In the genomic region with DNA sequence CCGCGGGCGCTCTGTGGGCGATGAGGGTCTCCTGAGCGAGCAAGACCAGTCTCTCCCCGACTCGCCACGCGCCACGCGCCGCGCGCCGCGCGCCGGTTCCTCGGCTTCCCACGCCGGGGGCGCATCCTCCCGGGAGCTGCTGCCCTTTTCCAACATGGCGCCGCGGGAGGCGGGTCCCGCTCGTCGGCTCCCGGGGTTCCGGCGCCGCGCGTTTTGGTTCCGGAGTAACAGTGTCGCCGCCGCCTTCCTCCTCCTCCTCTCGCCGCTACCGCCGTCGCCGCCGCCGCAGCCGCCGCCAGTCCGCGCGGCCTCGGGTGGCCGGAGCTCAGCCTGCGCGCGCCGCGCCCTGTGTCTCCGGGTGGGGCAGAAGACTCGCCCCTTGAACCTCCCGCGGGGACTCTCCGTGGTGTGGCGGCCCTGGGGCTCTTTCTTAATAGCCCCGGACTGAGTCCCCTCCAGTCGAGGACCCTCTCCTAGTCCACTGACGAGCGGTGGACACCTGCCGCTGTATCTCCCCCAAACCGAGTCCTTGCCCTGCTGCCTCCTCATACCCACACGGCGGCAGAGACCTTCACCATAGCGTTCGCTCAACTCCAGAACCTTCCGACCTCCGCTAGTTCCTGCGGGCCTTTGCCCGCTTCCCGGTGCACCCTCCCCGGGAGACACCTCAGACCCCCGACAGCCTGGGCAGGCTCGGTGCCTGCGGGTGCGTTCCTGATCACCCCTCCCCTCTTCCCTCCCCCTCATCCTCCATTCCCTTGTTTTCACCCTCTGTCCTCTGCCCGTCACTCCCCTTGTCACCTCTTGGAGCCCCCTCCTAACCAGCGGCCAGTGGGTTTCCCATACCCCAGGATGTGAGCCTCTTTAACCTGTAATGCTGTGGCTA, we compare ENCODE assay signal across 8 cellular contexts. TPM values are rescaled to one million over a fixed set of nuclear protein-coding genes. Genes with fewer than 3 reads are reported as not detected.
DNase-seq lines count a peak whose midpoint lies in the region; TF ChIP-seq lines count a peak whose summit lies in the region.

Gene MAP2K5, plus strand, starts transcription at position 242 of the 886 bp plus-strand sequence. Its CDS starts 633 bp downstream, at position 875.

- no peaks in the 10 kb centered on the region for H3K27me3 Mint-ChIP-seq in CD8-positive, alpha-beta memory T cell
- peaks cover 4% of the 10 kb centered on the region for H3K27me3 Mint-ChIP-seq in T-helper 2 cell treated with Interferon-gamma antibody and Interleukin-4, amounts not matched to agents 5 μg/mL and 100 μg/mL, for 36 hours (ENCODE audit: low read depth)

- peaks cover 26% of the 10 kb centered on the region for H3K4me1 ChIP-seq in CD8-positive, alpha-beta memory T cell (ENCODE audit: insufficient read depth, low read length)
- H3K4me1 ChIP-seq in GM23248 (ENCODE audit: insufficient read depth) (peaks cover 10% of the 10 kb centered on the region), hepatocyte (ENCODE audit: insufficient read depth) (peaks cover under 1% of the 10 kb centered on the region), uterus (peaks cover 0 to 8% of the 10 kb centered on the region in 2 donors)

- H3K4me3 Mint-ChIP-seq in CD8-positive, alpha-beta memory T cell: peak within 1 kb of the TSS; percentile 92 to 99 (median 97)
- peak within 1 kb of the TSS; percentile 97 for H3K4me3 Mint-ChIP-seq in T-helper 2 cell treated with Interferon-gamma antibody and Interleukin-4, amounts not matched to agents 5 μg/mL and 100 μg/mL, for 36 hours

- peak within 1 kb of the TSS; percentile 83 for H3K9ac ChIP-seq in GM23248

- peaks cover 16% of the 10 kb centered on the region for H3K79me2 ChIP-seq in GM23248 (ENCODE audit: insufficient read depth)
- peaks cover 21% of the 10 kb centered on the region for H3K79me2 ChIP-seq in hepatocyte

- H3K4me3 ChIP-seq in CD8-positive, alpha-beta memory T cell (ENCODE audit: low read length): peak within 1 kb of the TSS; percentile 79
- H3K4me3 ChIP-seq in GM23248 (peak within 1 kb of the TSS; percentile 85), hepatocyte (peak within 1 kb of the TSS; percentile 59), uterus (peak within 1 kb of the TSS; percentile 80 to 82)

- H3F3A ChIP-seq in GM23248 (ENCODE audit: insufficient read depth): peaks cover 6% of the 10 kb centered on the region

- no peaks in the 10 kb centered on the region for H3K9me2 ChIP-seq in GM23248 (ENCODE audit: insufficient read depth)
- H3K9me2 ChIP-seq in hepatocyte (replicated peaks; ENCODE audit: insufficient read depth): no peaks in the 10 kb centered on the region

- peaks cover 0 to 33% (median 7%) of the 10 kb centered on the region in 3 donors for H3K36me3 Mint-ChIP-seq in CD8-positive, alpha-beta memory T cell
- H3K36me3 Mint-ChIP-seq in T-helper 2 cell treated with Interferon-gamma antibody and Interleukin-4, amounts not matched to agents 5 μg/mL and 100 μg/mL, for 36 hours (ENCODE audit: low read depth): peaks cover 30% of the 10 kb centered on the region

- peak; percentile 33 to 68 for TF ChIP-seq POLR2A in uterus (IDR thresholded peaks at IDR 0.05)

- peak within 1 kb of the TSS; percentile 96 to 99 (median 98) for H3K27ac Mint-ChIP-seq in CD8-positive, alpha-beta memory T cell
- H3K27ac Mint-ChIP-seq in T-helper 2 cell treated with Interferon-gamma antibody and Interleukin-4, amounts not matched to agents 5 μg/mL and 100 μg/mL, for 36 hours: peak within 1 kb of the TSS; percentile 94

- in situ Hi-C loops in GM23248 (cut with MboI): no loop called here

- POLR2A ChIA-PET in CD8-positive, alpha-beta memory T cell (lab: Charles Lee): interaction anchor here (0.8 to 1.8 kb wide), 6 partner anchors 15 to 735 kb away, joined by 3 to 33 read pairs (median 4); partner anchors contain the start of genes C15orf61 and FEM1B

- H3K4me2 ChIP-seq in GM23248 (ENCODE audit: unreplicated experiment) (peak within 1 kb of the TSS; percentile 96), hepatocyte (peak within 1 kb of the TSS; percentile 96)

- WGBS in GM23248 (ENCODE audit: low coverage in 1 of 2, low lambda C conversion rate in 2 of 2, missing lambda C conversion rate in 2 of 2), 2 experiments: 1 to 2% methylated on average over 46 to 60 of the region's 88 CpGs
- WGBS in hepatocyte (ENCODE audit: low lambda C conversion rate, missing lambda C conversion rate): 2% methylated on average over 69 of the region's 88 CpGs

- CTCF ChIA-PET in CD8-positive, alpha-beta memory T cell (lab: Charles Lee): interaction anchor here (1.0 to 1.3 kb wide), 3 partner anchors 17 to 293 kb away, joined by 4 read pairs; no protein-coding TSS in a partner anchor

- H2AFZ ChIP-seq in GM23248: peak within 1 kb of the TSS; percentile 94
- H2AFZ ChIP-seq in hepatocyte: peak within 1 kb of the TSS; percentile 93

- H3K36me3 ChIP-seq in CD8-positive, alpha-beta memory T cell (ENCODE audit: insufficient read depth, low read length): peaks cover 7% of the 10 kb centered on the region
- no peaks in the 10 kb centered on the region for H3K36me3 ChIP-seq in GM23248 (ENCODE audit: low read depth)
- no peaks in the 10 kb centered on the region for H3K36me3 ChIP-seq in hepatocyte (replicated peaks; ENCODE audit: insufficient read depth, low read depth)
- no peaks in the 10 kb centered on the region for H3K36me3 ChIP-seq in uterus

- TF ChIP-seq CTCF in hepatocyte (IDR thresholded peaks at IDR 0.05; ENCODE audit: poor library complexity): no peak
- TF ChIP-seq CTCF in uterus (IDR thresholded peaks at IDR 0.05): no peak

- peak; percentile 77 to 86 (median 78) for DNase-seq in CD8-positive, alpha-beta memory T cell
- peak; percentile 85 for DNase-seq in GM23248
- peak; percentile 87 for DNase-seq in NCI-H1105 (lab: John Stamatoyannopoulos, UW)
- peak; percentile 83 for DNase-seq in T-helper 2 cell treated with Interferon-gamma antibody and Interleukin-4, amounts not matched to agents 5 μg/mL and 100 μg/mL, for 36 hours (ENCODE audit: low spot score)
- peak in 57 of 58 donors; percentile 43 to 90 (median 79) for DNase-seq in anterior cingulate cortex (lab: John Stamatoyannopoulos, UW)
- DNase-seq in hepatocyte (ENCODE audit: low spot score): peak; percentile 89
- peak; percentile 25 for DNase-seq in renal cortical epithelial cell (ENCODE audit: low read depth)
- DNase-seq in uterus: peak; percentile 78 to 84

- H3K9me3 ChIP-seq in CD8-positive, alpha-beta memory T cell (ENCODE audit: low read length): no peaks in the 10 kb centered on the region
- no peaks in the 10 kb centered on the region for H3K9me3 ChIP-seq in GM23248 (ENCODE audit: low read depth)
- no peaks in the 10 kb centered on the region for H3K9me3 ChIP-seq in hepatocyte (ENCODE audit: low read depth)
- H3K9me3 ChIP-seq in uterus: no peaks in the 10 kb centered on the region

- peak within 1 kb of the TSS; percentile 81 for H3K27ac ChIP-seq in CD8-positive, alpha-beta memory T cell (ENCODE audit: low read depth, low read length)
- peak within 1 kb of the TSS; percentile 67 for H3K27ac ChIP-seq in GM23248
- peak within 1 kb of the TSS; percentile 84 for H3K27ac ChIP-seq in hepatocyte
- peak within 1 kb of the TSS; percentile 81 to 87 for H3K27ac ChIP-seq in uterus

- intact Hi-C loops in uterus (cut with DNase I; ENCODE audit: low total_unique reads): no loop called here

- peaks cover 33 to 68% (median 51%) of the 10 kb centered on the region in 3 donors for H3K4me1 Mint-ChIP-seq in CD8-positive, alpha-beta memory T cell
- H3K4me1 Mint-ChIP-seq in T-helper 2 cell treated with Interferon-gamma antibody and Interleukin-4, amounts not matched to agents 5 μg/mL and 100 μg/mL, for 36 hours (ENCODE audit: low read depth): peaks cover 46% of the 10 kb centered on the region

- H3K9me3 Mint-ChIP-seq in CD8-positive, alpha-beta memory T cell: no peaks in the 10 kb centered on the region
- no peaks in the 10 kb centered on the region for H3K9me3 Mint-ChIP-seq in T-helper 2 cell treated with Interferon-gamma antibody and Interleukin-4, amounts not matched to agents 5 μg/mL and 100 μg/mL, for 36 hours

- H4K20me1 ChIP-seq in GM23248 (ENCODE audit: insufficient read depth) (no peaks in the 10 kb centered on the region), hepatocyte (ENCODE audit: insufficient read depth, poor library complexity, severe bottlenecking) (no peaks in the 10 kb centered on the region)

- no peaks in the 10 kb centered on the region for H3K27me3 ChIP-seq in CD8-positive, alpha-beta memory T cell (ENCODE audit: insufficient read depth, low read length, poor library complexity, severe bottlenecking)
- H3K27me3 ChIP-seq in GM23248 (replicated peaks; ENCODE audit: insufficient read depth) (no peaks in the 10 kb centered on the region), hepatocyte (no peaks in the 10 kb centered on the region), uterus (no peaks in the 10 kb centered on the region)

RNA-seq across cellular contexts. Expression of gene MAP2K5, which starts in this region (rescaled TPM):
- total RNA-seq in CD8-positive, alpha-beta memory T cell: 10 to 100 TPM; 20.1 to 21.4 TPM
- polyA plus RNA-seq in CD8-positive, alpha-beta memory T cell: 20.0 TPM
- 2.8 and 2.9 TPM in 2 replicates for total RNA-seq in GM23248 (2014; rRNA removed; shearing (Covaris generic))
- polyA plus RNA-seq in GM23248 (2016; fragmentation: Nextera tagmentation; extraction: Ambion mirVana): 15.0 and 15.6 TPM in 2 replicates
- 7.2 and 13.7 TPM in 2 replicates for total RNA-seq in hepatocyte
- 12.4 and 14.2 TPM in 2 replicates for polyA plus RNA-seq in hepatocyte
- total RNA-seq in renal cortical epithelial cell: 1.9 and 11.8 TPM in 2 replicates
- total RNA-seq in uterus: 10 to 100 TPM in 3 of 4 donors, 1 to 10 TPM in 1; 3.6 to 27.1 (median 18.6) TPM

Comparison
In these comparisons a context has a peak if more than half of its experiments do, and no peak if none do; other contexts are left out.
1. Peak in every context shown above with its lines: DNase-seq, H3K4me3 ChIP-seq and H3K27ac ChIP-seq.
2. DNase-seq: peak in every context shown above with its lines; median percentile 89 in hepatocyte; 87 in NCI-H1105; 85 in GM23248; 83 in T-helper 2 cell treated with Interferon-gamma antibody and Interleukin-4, amounts not matched to agents 5 μg/mL and 100 μg/mL, for 36 hours; 81 in uterus; 79 in anterior cingulate cortex; 78 in CD8-positive, alpha-beta memory T cell; 25 in renal cortical epithelial cell.